In genomic region chr12:115357681-115358080, GRCh38 we compare ENCODE assay signal across 22 cellular contexts.
DNase-seq lines count a peak whose midpoint lies in the region; ATAC-seq and TF ChIP-seq lines count a peak whose summit lies in the region.
"Had no signal": no experiment of that assay in that cellular context is flagged by ENCODE, and none has a peak within 500 bp of the region (broad histone marks: within the 10 kb centered on the region; RNA-seq: fewer than 3 reads in every experiment).

No MANE protein-coding gene starts in this region.

- H3K23ac ChIP-seq in mesendoderm (ENCODE audit: low read length), result no peak overlapping the region

- H3K4me3 Mint-ChIP-seq in GM23338, result no peak overlapping the region
- H3K4me3 Mint-ChIP-seq in nephron, result no peak overlapping the region
- H3K4me3 Mint-ChIP-seq: B cell; CD4-positive, alpha-beta T cell; CD8-positive, alpha-beta T cell had no signal

- no peak overlapping the region for H4K8ac ChIP-seq in mesendoderm (ENCODE audit: low read depth, low read length)

- no peaks in the 10 kb centered on the region for H3K79me2 ChIP-seq in GM23338 (replicated peaks; ENCODE audit: insufficient read depth)
- H3K79me2 ChIP-seq in mesendoderm (ENCODE audit: control insufficient read depth, insufficient read depth, low read length), result no peaks in the 10 kb centered on the region

- no peaks in the 10 kb centered on the region for H3K36me3 Mint-ChIP-seq in GM23338 (ENCODE audit: low read depth)
- no peaks in the 10 kb centered on the region for H3K36me3 Mint-ChIP-seq in nephron (ENCODE audit: low read depth)
- H3K36me3 Mint-ChIP-seq: CD8-positive, alpha-beta T cell had no signal

- TF ChIP-seq CTCF in GM23338 (conservative IDR thresholded peaks at IDR 0.05; ENCODE audit: low read depth in 2 of 2), result no peak
- TF ChIP-seq CTCF in nephron (IDR thresholded peaks at IDR 0.05; ENCODE audit: unreplicated experiment in 3 of 3), result no peak

- H4K20me1 ChIP-seq in GM23338 (replicated peaks; ENCODE audit: insufficient read depth), result no peaks in the 10 kb centered on the region
- H4K20me1 ChIP-seq: BLaER1 treated with 17β-estradiol and CSF1 and Interleukin-3, amounts not matched to agents 10 nM and 100 nM had no signal

- H3K4me3 ChIP-seq in GM23338, result no peak overlapping the region
- H3K4me3 ChIP-seq in mesendoderm (ENCODE audit: low read length), result no peak overlapping the region
- H3K4me3 ChIP-seq: A549; BLaER1 treated with 17β-estradiol and CSF1 and Interleukin-3, amounts not matched to agents 10 nM and 100 nM had no signal

- H2AK5ac ChIP-seq in mesendoderm (ENCODE audit: low read length), result no peak overlapping the region

- H3K4ac ChIP-seq in mesendoderm (ENCODE audit: low read depth, low read length), result no peak overlapping the region

- WGBS in mesendoderm (ENCODE audit: extremely low coverage, insufficient coverage, low lambda C conversion rate), result no CpG with 5 or more reads among the region's 12 CpGs

- H3F3A ChIP-seq in GM23338 (replicated peaks; ENCODE audit: low read depth), result no peaks in the 10 kb centered on the region

- H3K4me2 ChIP-seq in GM23338 (no peak overlapping the region), mesendoderm (ENCODE audit: low read length) (no peak overlapping the region)
- H3K4me2 ChIP-seq: A549; BLaER1 treated with 17β-estradiol and CSF1 and Interleukin-3, amounts not matched to agents 10 nM and 100 nM had no signal

- no peaks in the 10 kb centered on the region; the same call in 1 of the 2 replicates for H3K4me1 ChIP-seq in GM23338 (ENCODE audit: insufficient read depth)
- no peaks in the 10 kb centered on the region for H3K4me1 ChIP-seq in mesendoderm (ENCODE audit: control insufficient read depth, low read depth, low read length)
- H3K4me1 ChIP-seq: Caco-2 had no signal

- H2BK120ac ChIP-seq in mesendoderm (ENCODE audit: low read depth, low read length), result no peak overlapping the region

- H3K27ac ChIP-seq in GM23338 (ENCODE audit: low read depth) (no peak overlapping the region), mesendoderm (ENCODE audit: low read depth, low read length) (no peak overlapping the region)
- H3K27ac ChIP-seq: 22Rv1; A549; BLaER1 treated with 17β-estradiol and CSF1 and Interleukin-3, amounts not matched to agents 10 nM and 100 nM; C4-2B had no signal

- H2BK5ac ChIP-seq in mesendoderm (ENCODE audit: low read length), result no peak overlapping the region

- H3K36me3 ChIP-seq in GM23338 (ENCODE audit: insufficient read depth) (no peaks in the 10 kb centered on the region), mesendoderm (ENCODE audit: control insufficient read depth, insufficient read depth, low read length) (no peaks in the 10 kb centered on the region)
- H3K36me3 ChIP-seq: BLaER1 treated with 17β-estradiol and CSF1 and Interleukin-3, amounts not matched to agents 10 nM and 100 nM had no signal

- no peak overlapping the region for H3K27ac Mint-ChIP-seq in GM23338
- H3K27ac Mint-ChIP-seq in nephron, result peak overlapping the region; percentile 29 to 46 (median 36)
- H3K27ac Mint-ChIP-seq: B cell; CD4-positive, alpha-beta T cell; CD8-positive, alpha-beta T cell had no signal

- no peak overlapping the region for H3K9ac ChIP-seq in mesendoderm (ENCODE audit: low read length)
- H3K9ac ChIP-seq: BLaER1 treated with 17β-estradiol and CSF1 and Interleukin-3, amounts not matched to agents 10 nM and 100 nM had no signal

- ATAC-seq in GM23338, result no peak
- ATAC-seq in GM18858 (IDR thresholded peaks at IDR 0.05; ENCODE audit: unreplicated experiment), result no peak
- ATAC-seq: A549; CD8-positive, alpha-beta T cell had no signal

- H3K56ac ChIP-seq in mesendoderm (ENCODE audit: low read length), result no peak overlapping the region

- H2AFZ ChIP-seq in GM23338, result peak overlapping the region; percentile 69; the same call in 1 of the 2 replicates

- H3K27me3 ChIP-seq in GM23338 (ENCODE audit: insufficient read depth), result no peaks in the 10 kb centered on the region
- no peaks in the 10 kb centered on the region for H3K27me3 ChIP-seq in mesendoderm (ENCODE audit: insufficient read depth, low read length, poor library complexity)
- H3K27me3 ChIP-seq: BLaER1 treated with 17β-estradiol and CSF1 and Interleukin-3, amounts not matched to agents 10 nM and 100 nM had no signal

- H3K9me3 Mint-ChIP-seq in GM23338 (no peaks in the 10 kb centered on the region; the same call in 1 of the 3 replicates), nephron (peaks cover 2% of the 10 kb centered on the region)

- H3K18ac ChIP-seq in mesendoderm (ENCODE audit: low read length), result no peak overlapping the region

- no peak overlapping the region for H4K5ac ChIP-seq in mesendoderm (ENCODE audit: low read length)

- no peaks in the 10 kb centered on the region for H3K79me1 ChIP-seq in mesendoderm (ENCODE audit: low read length)

- no peak overlapping the region for H2BK15ac ChIP-seq in mesendoderm (replicated peaks; ENCODE audit: low read depth)

- peaks cover 1% of the 10 kb centered on the region for H3K27me3 Mint-ChIP-seq in GM23338 (ENCODE audit: insufficient read depth, low read depth, poor library complexity)
- H3K27me3 Mint-ChIP-seq in nephron (ENCODE audit: low read depth), result peaks cover 9% of the 10 kb centered on the region
- H3K27me3 Mint-ChIP-seq: CD4-positive, alpha-beta T cell had no signal

- DNase-seq in GM23338 (ENCODE audit: low spot score) (no peak), mesendoderm (peak; percentile 80), retina (no peak), mucosa of gallbladder (ENCODE audit: low spot score) (no peak)
- DNase-seq: AML-193; Caco-2; CD4-positive, alpha-beta T cell; CD8-positive, alpha-beta T cell; DMS 273 treated with DMSO at 0.1 percent for 48 hours; DMS153; DMS53; DMS79; DND-41; EL; GF-D8 had no signal

- H3K9me2 ChIP-seq in GM23338 (ENCODE audit: insufficient read depth), result no peaks in the 10 kb centered on the region

- H3K4me1 Mint-ChIP-seq in GM23338 (no peaks in the 10 kb centered on the region; the same call in 2 of the 3 replicates), nephron (peaks cover 26% of the 10 kb centered on the region)
- H3K4me1 Mint-ChIP-seq: B cell had no signal

TF ChIP-seq in GM23338, 12 proteins besides CTCF, POLR2A, EP300 and RAD21:
- no peak for TF ChIP-seq NANOG (IDR thresholded peaks at IDR 0.05; ENCODE audit: borderline replicate concordance)
- TF ChIP-seq JUNB (IDR thresholded peaks at IDR 0.05; ENCODE audit: unreplicated experiment), result no peak
- TF ChIP-seq EZH2phosphoT487 (IDR thresholded peaks at IDR 0.05; ENCODE audit: unreplicated experiment), result no peak
TF ChIP-seq in GM23338: peak in this region for 0.
